Comparison of ENCODE assay signal across 21 cellular contexts in genomic region chr11:85749287-85749834, GRCh38.
DNase-seq lines count a peak whose midpoint lies in the region; ATAC-seq, FAIRE-seq and TF ChIP-seq lines count a peak whose summit lies in the region.
"Had no signal": no experiment of that assay in that cellular context is flagged by ENCODE, and none has a peak within 500 bp of the region (broad histone marks: within the 10 kb centered on the region; RNA-seq: fewer than 3 reads in every experiment).

No MANE protein-coding gene starts in this region.

- TF ChIP-seq CTCF in WTC11 (IDR thresholded peaks at IDR 0.05) (no peak), natural killer cell (IDR thresholded peaks at IDR 0.05) (no peak)

- H3K27me3 ChIP-seq in CD8-positive, alpha-beta memory T cell (ENCODE audit: insufficient read depth, low read length, poor library complexity, severe bottlenecking) = no peaks in the 10 kb centered on the region
- H3K27me3 ChIP-seq: ascending aorta, Peyer's patch, testis had no signal

- TF ChIP-seq POLR2A in GM12891 (IDR thresholded peaks at IDR 0.05; ENCODE audit: low read depth, low read length) = no peak

- no peak for DNase-seq in T-helper 2 cell treated with Interferon-gamma antibody and Interleukin-4, amounts not matched to agents 5 μg/mL and 100 μg/mL, for 36 hours (ENCODE audit: low spot score)
- DNase-seq in T-helper 2 cell (no peak), WTC11 (ENCODE audit: low spot score) (no peak), natural killer cell (no peak), GM12891 (ENCODE audit: insufficient read length, low spot score) (no peak), UCSD-AML1 (lab: John Stamatoyannopoulos, UW; ENCODE audit: unreplicated experiment) (no peak), NOMO-1 treated with DMSO at 0.1 percent for 48 hours (lab: John Stamatoyannopoulos, UW; ENCODE audit: unreplicated experiment) (no peak)
- DNase-seq in CD8-positive, alpha-beta memory T cell = no peak
- DNase-seq: ACHN; activated CD8-positive, alpha-beta memory T cell treated with anti-CD3 and anti-CD28 coated beads for 24 hours; activated effector memory CD4-positive, alpha-beta T cell treated with Interleukin-2 at 50 U/mL for 16 hours; effector CD4-positive, alpha-beta T cell; GF-D8; Peyer's patch; SK-N-SH; testis had no signal

- H3K9me3 ChIP-seq in CD8-positive, alpha-beta memory T cell (ENCODE audit: low read length) = no peaks in the 10 kb centered on the region
- H3K9me3 ChIP-seq: ascending aorta, Peyer's patch, SK-N-SH, testis had no signal

- H3K27me3 Mint-ChIP-seq in T-helper 2 cell treated with Interferon-gamma antibody and Interleukin-4, amounts not matched to agents 5 μg/mL and 100 μg/mL, for 36 hours (ENCODE audit: low read depth) = no peaks in the 10 kb centered on the region
- peaks cover 0 to 6% of the 10 kb centered on the region in 2 donors for H3K27me3 Mint-ChIP-seq in CD8-positive, alpha-beta memory T cell
- H3K27me3 Mint-ChIP-seq in WTC11 (ENCODE audit: low read depth) (no peaks in the 10 kb centered on the region), natural killer cell (ENCODE audit: low read depth in 2 of 2) (no peaks in the 10 kb centered on the region)

- peaks cover 2% of the 10 kb centered on the region for H3K9me3 Mint-ChIP-seq in T-helper 2 cell treated with Interferon-gamma antibody and Interleukin-4, amounts not matched to agents 5 μg/mL and 100 μg/mL, for 36 hours
- H3K9me3 Mint-ChIP-seq in CD8-positive, alpha-beta memory T cell = no peaks in the 10 kb centered on the region
- H3K9me3 Mint-ChIP-seq in WTC11 = no peaks in the 10 kb centered on the region
- H3K9me3 Mint-ChIP-seq in natural killer cell = no peaks in the 10 kb centered on the region
- H3K9me3 Mint-ChIP-seq: neural crest cell had no signal

- H3K4me3 Mint-ChIP-seq in T-helper 2 cell treated with Interferon-gamma antibody and Interleukin-4, amounts not matched to agents 5 μg/mL and 100 μg/mL, for 36 hours = peak overlapping the region; percentile 61
- H3K4me3 Mint-ChIP-seq in CD8-positive, alpha-beta memory T cell = peak overlapping the region; percentile 21 to 90 (median 83)
- H3K4me3 Mint-ChIP-seq in WTC11 (peak overlapping the region; percentile 44; the same call in 1 of the 2 replicates), natural killer cell (peak overlapping the region; percentile 92)
- H3K4me3 Mint-ChIP-seq: neural crest cell had no signal

- no peak overlapping the region for H3K27ac Mint-ChIP-seq in T-helper 2 cell treated with Interferon-gamma antibody and Interleukin-4, amounts not matched to agents 5 μg/mL and 100 μg/mL, for 36 hours
- H3K27ac Mint-ChIP-seq in CD8-positive, alpha-beta memory T cell = peak overlapping the region; percentile 77 to 99 (median 97)
- H3K27ac Mint-ChIP-seq in WTC11 (0 out of 2 replicates have a peak overlapping the region, but pooled peaks have one; percentile 25), natural killer cell (peak overlapping the region; percentile 98 to 100)

- H3K4me1 ChIP-seq in CD8-positive, alpha-beta memory T cell (ENCODE audit: insufficient read depth, low read length) = peaks cover 90% of the 10 kb centered on the region
- H3K4me1 ChIP-seq: ascending aorta had no signal

- peaks cover 83% of the 10 kb centered on the region for H3K4me1 Mint-ChIP-seq in T-helper 2 cell treated with Interferon-gamma antibody and Interleukin-4, amounts not matched to agents 5 μg/mL and 100 μg/mL, for 36 hours (ENCODE audit: low read depth)
- H3K4me1 Mint-ChIP-seq in CD8-positive, alpha-beta memory T cell = peaks cover 97 to 99% (median 98%) of the 10 kb centered on the region in 3 donors
- H3K4me1 Mint-ChIP-seq in WTC11 (peaks cover 43% of the 10 kb centered on the region), natural killer cell (peaks cover 84 to 86% of the 10 kb centered on the region in 2 donors)
- H3K4me1 Mint-ChIP-seq: neural crest cell had no signal

- peak overlapping the region; percentile 11 for H3K4me3 ChIP-seq in CD8-positive, alpha-beta memory T cell (ENCODE audit: low read length)
- H3K4me3 ChIP-seq: ascending aorta, GM12878, Peyer's patch, testis had no signal

- intact Hi-C loops in natural killer cell (cut with micrococcal nuclease) = no loop called here

- FAIRE-seq in GM12891 (lab: Jason Lieb, UNC) = no peak
- FAIRE-seq: GM12878, H54 had no signal

- H3K36me3 Mint-ChIP-seq in T-helper 2 cell treated with Interferon-gamma antibody and Interleukin-4, amounts not matched to agents 5 μg/mL and 100 μg/mL, for 36 hours (ENCODE audit: low read depth) = peaks cover 43% of the 10 kb centered on the region
- peaks cover 11 to 29% (median 16%) of the 10 kb centered on the region in 3 donors for H3K36me3 Mint-ChIP-seq in CD8-positive, alpha-beta memory T cell
- no peaks in the 10 kb centered on the region for H3K36me3 Mint-ChIP-seq in WTC11
- peaks cover 15% of the 10 kb centered on the region for H3K36me3 Mint-ChIP-seq in natural killer cell

- H3K27ac ChIP-seq in CD8-positive, alpha-beta memory T cell (ENCODE audit: low read depth, low read length) = no peak overlapping the region
- H3K27ac ChIP-seq: ascending aorta, C4-2B, testis had no signal

- no peaks in the 10 kb centered on the region for H3K36me3 ChIP-seq in CD8-positive, alpha-beta memory T cell (ENCODE audit: insufficient read depth, low read length)
- H3K36me3 ChIP-seq: ascending aorta, Peyer's patch had no signal

- POLR2A ChIA-PET in CD8-positive, alpha-beta memory T cell (lab: Charles Lee) = interaction anchor here (0.9 kb wide), 1 partner anchor 66 kb away, joined by 3 read pairs; no protein-coding TSS in a partner anchor
- POLR2A ChIA-PET in WTC11 (lab: Charles Lee) = no interaction called here

- ATAC-seq in WTC11 (peak; percentile 64), natural killer cell (no peak)
- ATAC-seq: GM12878 had no signal

- CTCF ChIA-PET in CD8-positive, alpha-beta memory T cell (lab: Charles Lee) = interaction anchor here (1.1 kb wide), 1 partner anchor 8 kb away, joined by 3 read pairs; no protein-coding TSS in a partner anchor
- CTCF ChIA-PET in WTC11 (lab: Charles Lee) = no interaction called here

TF ChIP-seq in WTC11, 78 proteins besides CTCF, POLR2A, EP300 and RAD21 (continues in another document):
- no peak for TF ChIP-seq ZNF532 (CRISPR knock-in tag; IDR thresholded peaks at IDR 0.05; ENCODE audit: borderline replicate concordance)

TF ChIP-seq in GM12891, 5 proteins besides CTCF, POLR2A, EP300 and RAD21:
- TF ChIP-seq TAF1 (IDR thresholded peaks at IDR 0.05; ENCODE audit: low read depth, low read length) (no peak), PAX5 (IDR thresholded peaks at IDR 0.05; ENCODE audit: insufficient read depth, low read length, severe bottlenecking) (no peak), POU2F2 (IDR thresholded peaks at IDR 0.05; ENCODE audit: low read depth, low read length) (no peak), SPI1 (IDR thresholded peaks at IDR 0.05; ENCODE audit: low read depth, low read length) (no peak), POLR2AphosphoS5 (IDR thresholded peaks at IDR 0.05; ENCODE audit: low read depth, low read length) (no peak)
